Comparison of ENCODE assay signal across 8 cellular contexts in genomic region chr10:125721035-125721434, GRCh38. TPM values are rescaled to one million over a fixed set of nuclear protein-coding genes. Genes with fewer than 3 reads are reported as not detected.
DNase-seq lines count a peak whose midpoint lies in the region; ATAC-seq and TF ChIP-seq lines count a peak whose summit lies in the region.

No MANE protein-coding gene starts in this region.

- intact Hi-C loops in OCI-LY7 (cut with micrococcal nuclease; ENCODE audit: unreplicated experiment), result loop anchor here (1.0 to 10.0 kb wide), 2 partner anchors 199 to 656 kb away; no protein-coding TSS in a partner anchor

- H3K9me2 ChIP-seq in GM23338 (ENCODE audit: insufficient read depth) (no peaks in the 10 kb centered on the region), OCI-LY7 (ENCODE audit: insufficient read depth, low read length) (no peaks in the 10 kb centered on the region)

- no peak for TF ChIP-seq CTCF in GM23338 (conservative IDR thresholded peaks at IDR 0.05; ENCODE audit: low read depth in 2 of 2)
- no peak for TF ChIP-seq CTCF in OCI-LY7 (conservative IDR thresholded peaks at IDR 0.05; ENCODE audit: low read length)

- no peaks in the 10 kb centered on the region for H3K27me3 ChIP-seq in GM23338 (ENCODE audit: insufficient read depth)

- no peaks in the 10 kb centered on the region for H3K9me3 ChIP-seq in OCI-LY7 (ENCODE audit: low read length)

- H3K27ac ChIP-seq in GM23338 (ENCODE audit: low read depth) (no peak overlapping the region), OCI-LY7 (ENCODE audit: low read depth, low read length, poor library complexity, severe bottlenecking) (peak overlapping the region; percentile 97)

- H3K4me3 Mint-ChIP-seq in GM23338, result peak overlapping the region; percentile 95
- peak overlapping the region; percentile 26 to 98 (median 78) for H3K4me3 Mint-ChIP-seq in naive thymus-derived CD8-positive, alpha-beta T cell

- no TSS peak for BruUV-seq in OCI-LY7 (replicated peaks; lab: Mats Ljungman, UMichigan)

- H3K36me3 Mint-ChIP-seq in GM23338 (ENCODE audit: low read depth), result peaks cover 54% of the 10 kb centered on the region
- peaks cover 5 to 46% (median 25%) of the 10 kb centered on the region in 3 donors for H3K36me3 Mint-ChIP-seq in naive thymus-derived CD8-positive, alpha-beta T cell

- CTCF ChIA-PET in OCI-LY7 (lab: Charles Lee; ENCODE audit: unreplicated experiment), result no interaction called here

- POLR2A ChIA-PET in OCI-LY7 (lab: Charles Lee), result interaction anchor here (0.6 to 2.2 kb wide), 6 partner anchors 9 to 731 kb away, joined by 3 to 15 read pairs (median 4); partner anchors contain the start of gene UROS
- POLR2A ChIA-PET in naive thymus-derived CD8-positive, alpha-beta T cell (lab: Charles Lee), result interaction anchor here (0.6 kb wide), 1 partner anchor 96 kb away, joined by 3 read pairs; no protein-coding TSS in a partner anchor

- no peak overlapping the region for H3K27ac Mint-ChIP-seq in GM23338
- peak overlapping the region in 6 of 10 donors; percentile 65 to 97 (median 75) for H3K27ac Mint-ChIP-seq in naive thymus-derived CD8-positive, alpha-beta T cell

- H3K4me2 ChIP-seq in GM23338, result peak overlapping the region; percentile 96
- H3K4me2 ChIP-seq in OCI-LY7 (ENCODE audit: low read length), result peak overlapping the region; percentile 77

- no peak for DNase-seq in GM23338 (ENCODE audit: low spot score)
- peak; percentile 89 for DNase-seq in OCI-LY7 (ENCODE audit: low spot score)
- DNase-seq in naive thymus-derived CD8-positive, alpha-beta T cell, result no peak
- no peak for DNase-seq in NCI-H526 (lab: John Stamatoyannopoulos, UW)
- DNase-seq in NCI-H1436 (lab: John Stamatoyannopoulos, UW), result no peak
- no peak for DNase-seq in SW480 (ENCODE audit: low spot score)

- H3K79me2 ChIP-seq in GM23338 (replicated peaks; ENCODE audit: insufficient read depth), result peaks cover 32% of the 10 kb centered on the region
- peaks cover 63% of the 10 kb centered on the region for H3K79me2 ChIP-seq in OCI-LY7 (ENCODE audit: insufficient read depth, low read depth, low read length)

- H3K9me3 Mint-ChIP-seq in GM23338, result peaks cover 18% of the 10 kb centered on the region
- H3K9me3 Mint-ChIP-seq in naive thymus-derived CD8-positive, alpha-beta T cell, result peaks cover 0 to 8% (median 0%) of the 10 kb centered on the region in 9 donors

- H3K4me3 ChIP-seq in GM23338 (peak overlapping the region; percentile 96), OCI-LY7 (ENCODE audit: low read depth, low read length, poor library complexity, severe bottlenecking) (peak overlapping the region; percentile 91)

- 0 out of 2 replicates have a peak, but pooled peaks cover 6% of the 10 kb centered on the region for H4K20me1 ChIP-seq in GM23338 (replicated peaks; ENCODE audit: insufficient read depth)
- H4K20me1 ChIP-seq in OCI-LY7 (ENCODE audit: insufficient read depth, low read length), result peaks cover 32% of the 10 kb centered on the region

- peak; percentile 42 for ATAC-seq in GM18858 (IDR thresholded peaks at IDR 0.05; ENCODE audit: unreplicated experiment)
- no peak for ATAC-seq in GM23338
- no peak for ATAC-seq in naive thymus-derived CD8-positive, alpha-beta T cell
- no peak for ATAC-seq in HG03039 (IDR thresholded peaks at IDR 0.05; ENCODE audit: unreplicated experiment)

- no peaks in the 10 kb centered on the region for H3F3A ChIP-seq in GM23338 (replicated peaks; ENCODE audit: low read depth)

- H3K27me3 Mint-ChIP-seq in GM23338 (ENCODE audit: insufficient read depth, low read depth, poor library complexity), result peaks cover 5% of the 10 kb centered on the region
- no peaks in the 10 kb centered on the region for H3K27me3 Mint-ChIP-seq in naive thymus-derived CD8-positive, alpha-beta T cell

- H2AFZ ChIP-seq in GM23338, result no peak overlapping the region
- no peak overlapping the region for H2AFZ ChIP-seq in OCI-LY7 (ENCODE audit: low read length)

- peaks cover 7% of the 10 kb centered on the region; the same call in 2 of the 3 replicates for H3K4me1 Mint-ChIP-seq in GM23338
- H3K4me1 Mint-ChIP-seq in naive thymus-derived CD8-positive, alpha-beta T cell, result peaks cover 11 to 43% (median 30%) of the 10 kb centered on the region in 4 donors

- H3K36me3 ChIP-seq in GM23338 (ENCODE audit: insufficient read depth), result peaks cover 39% of the 10 kb centered on the region
- peaks cover 52% of the 10 kb centered on the region for H3K36me3 ChIP-seq in OCI-LY7 (ENCODE audit: insufficient read depth, low read length)

- H3K4me1 ChIP-seq in GM23338 (ENCODE audit: insufficient read depth) (peaks cover 6% of the 10 kb centered on the region; the same call in 1 of the 2 replicates), OCI-LY7 (ENCODE audit: insufficient read depth, low read length, poor library complexity, severe bottlenecking) (peaks cover 27% of the 10 kb centered on the region)

TF ChIP-seq in GM23338, 12 proteins besides CTCF, POLR2A, EP300 and RAD21 (continues in another document):
- no peak for TF ChIP-seq JUNB (IDR thresholded peaks at IDR 0.05; ENCODE audit: unreplicated experiment)
- TF ChIP-seq EZH2 (IDR thresholded peaks at IDR 0.05; ENCODE audit: low read depth, unreplicated experiment), result no peak
- TF ChIP-seq REST (IDR thresholded peaks at IDR 0.05; ENCODE audit: unreplicated experiment), result no peak
- no peak for TF ChIP-seq NANOG (IDR thresholded peaks at IDR 0.05; ENCODE audit: borderline replicate concordance)
- no peak for TF ChIP-seq POLR2AphosphoS5 (IDR thresholded peaks at IDR 0.05; ENCODE audit: low read depth)

RNA-seq across cellular contexts. Expression of gene EDRF1, which starts 1.5 kb away (rescaled TPM):
- total RNA-seq in GM23338 (2014; rRNA removed; shearing (Covaris generic)), result 44.7 and 48.8 TPM in 2 replicates
- 20.1 and 25.0 TPM in 2 replicates for polyA plus RNA-seq in GM23338 (2016; fragmentation: Nextera tagmentation; extraction: Ambion mirVana)
- 87.5 and 117 TPM in 2 replicates for total RNA-seq in OCI-LY7 (2014; rRNA removed; shearing (Covaris generic))
- 221 and 232 TPM in 2 replicates for total RNA-seq in OCI-LY7 (2022)
- total RNA-seq in naive thymus-derived CD8-positive, alpha-beta T cell, result 10 to 100 TPM; 58.1 to 61.4 TPM
- polyA plus RNA-seq in naive thymus-derived CD8-positive, alpha-beta T cell, result 10 to 100 TPM; 10.3 to 12.8 (median 11.6) TPM

RNA-seq across cellular contexts. Expression of gene TEX36, which starts 38.1 kb away (rescaled TPM):
- not detected in 2 replicates for total RNA-seq in GM23338 (2014; rRNA removed; shearing (Covaris generic))
- polyA plus RNA-seq in GM23338 (2016; fragmentation: Nextera tagmentation; extraction: Ambion mirVana), result not detected in 2 replicates
- total RNA-seq in OCI-LY7 (2014; rRNA removed; shearing (Covaris generic)), result not detected in 2 replicates
- total RNA-seq in OCI-LY7 (2022), result not detected in 2 replicates
- total RNA-seq in naive thymus-derived CD8-positive, alpha-beta T cell, result not detected
- not detected for polyA plus RNA-seq in naive thymus-derived CD8-positive, alpha-beta T cell

RNA-seq across cellular contexts. Expression of gene MMP21, which starts 54.6 kb away (rescaled TPM):
- not detected in 2 replicates for total RNA-seq in GM23338 (2014; rRNA removed; shearing (Covaris generic))
- 0.10 TPM in 1 of 2 replicates, not detected in the other for polyA plus RNA-seq in GM23338 (2016; fragmentation: Nextera tagmentation; extraction: Ambion mirVana)
- total RNA-seq in OCI-LY7 (2014; rRNA removed; shearing (Covaris generic)), result not detected in 2 replicates
- not detected in 2 replicates for total RNA-seq in OCI-LY7 (2022)
- total RNA-seq in naive thymus-derived CD8-positive, alpha-beta T cell, result under 1 TPM; 0.18 to 0.71 TPM
- polyA plus RNA-seq in naive thymus-derived CD8-positive, alpha-beta T cell, result not detected
